In the genomic region with DNA sequence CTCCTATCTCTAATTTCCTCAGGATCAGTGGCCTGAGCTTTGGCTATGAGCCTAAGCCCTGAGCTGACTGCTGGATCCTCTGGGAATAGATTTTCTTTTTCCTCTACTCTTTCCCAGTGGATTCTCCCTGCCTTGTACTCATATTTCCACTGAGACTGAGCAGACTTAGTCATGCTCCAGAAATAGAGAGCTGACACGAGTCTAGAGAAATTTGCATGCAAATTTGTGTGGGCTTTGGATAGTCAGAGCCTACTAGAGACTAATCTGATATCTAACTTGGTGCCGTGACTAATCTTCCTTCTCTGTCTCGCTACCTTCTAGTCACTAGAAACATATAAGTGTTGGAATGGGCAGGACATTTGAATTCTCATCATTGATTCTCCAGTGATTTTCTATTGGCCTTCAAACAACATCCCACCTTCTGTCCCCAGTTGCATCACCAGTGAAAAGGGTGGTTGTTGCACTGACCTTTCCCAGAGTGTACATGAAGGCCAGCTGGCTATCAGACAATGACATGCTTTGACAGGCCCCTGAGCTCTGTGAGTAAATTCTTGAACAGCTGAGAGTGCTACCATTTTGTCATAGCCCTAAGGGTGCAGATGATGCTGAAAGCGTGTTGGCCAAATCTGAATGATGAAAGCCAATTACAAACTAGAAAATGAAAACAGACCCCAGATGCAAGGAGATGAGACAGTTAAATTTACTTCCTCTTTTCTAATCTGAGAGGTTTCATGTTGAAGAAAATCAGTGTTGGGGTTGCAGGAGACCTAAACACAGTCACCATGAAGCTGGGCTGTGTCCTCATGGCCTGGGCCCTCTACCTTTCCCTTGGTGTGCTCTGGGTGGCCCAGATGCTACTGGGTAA, we compare ENCODE assay signal across 1 cellular context.
TF ChIP-seq lines count a peak whose summit lies in the region.

Gene FCRLA (plus strand): TSS at position 747 of the 865 bp plus-strand sequence. CDS start 36 bp downstream, at position 783.

TF ChIP-seq in SK-N-SH, 30 proteins besides CTCF, POLR2A, EP300 and RAD21 (continued from another document):
- TF ChIP-seq PBX3 (IDR thresholded peaks at IDR 0.05), result no peak
TF ChIP-seq in SK-N-SH: peak in this region for 2.
